In the genomic region with DNA sequence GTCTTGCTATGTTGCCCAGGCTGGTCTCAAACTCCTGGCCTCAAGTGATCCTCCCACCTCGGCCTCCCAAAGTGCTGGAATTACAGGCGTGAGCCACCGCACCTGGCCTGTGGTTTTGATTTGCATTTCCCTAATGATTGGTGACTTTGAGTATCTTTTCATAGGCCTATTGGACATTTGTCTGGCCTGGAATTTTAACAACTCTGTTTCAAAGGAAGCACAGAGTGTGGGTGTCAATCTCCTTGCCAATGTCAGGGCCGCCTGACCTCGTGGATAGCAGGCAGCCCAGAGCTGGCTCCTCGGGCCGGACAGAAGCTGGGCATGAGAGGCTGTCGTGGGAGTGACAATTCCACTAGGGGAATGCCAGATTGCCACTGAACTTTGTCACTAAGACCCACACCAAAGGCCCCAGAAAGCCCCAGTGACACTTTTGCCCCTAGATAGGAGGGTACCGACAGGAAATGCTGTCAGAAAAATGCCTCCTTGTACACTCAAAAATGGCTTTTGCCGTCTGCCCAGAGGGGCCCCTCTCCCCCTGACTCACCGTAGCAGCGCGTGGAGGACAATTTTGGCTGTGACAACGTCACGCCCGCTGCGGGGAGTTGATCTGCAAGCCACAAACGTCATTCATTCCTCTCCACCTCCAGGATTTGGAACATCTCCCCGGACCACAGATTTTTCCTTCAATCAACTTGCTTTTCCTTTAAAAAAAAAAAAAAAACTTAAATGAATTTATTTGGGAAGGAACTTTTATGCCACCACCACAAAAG, we compare ENCODE assay signal across 8 cellular contexts. TPM values are rescaled to one million over a fixed set of nuclear protein-coding genes. Genes with fewer than 3 reads are reported as not detected.
DNase-seq lines count a peak whose midpoint lies in the region; ATAC-seq and TF ChIP-seq lines count a peak whose summit lies in the region.

No MANE protein-coding gene starts in this region.

- H3K4me1 ChIP-seq in adipocyte (ENCODE audit: control insufficient read depth, insufficient read depth, low read length) (peaks cover 13% of the 10 kb centered on the region), thymus (ENCODE audit: control insufficient read depth, insufficient read depth, low read length) (peaks cover 33% of the 10 kb centered on the region)

- H3K27me3 ChIP-seq in adipocyte (replicated peaks; ENCODE audit: control insufficient read depth, insufficient read depth, low read length) (no peaks in the 10 kb centered on the region), thymus (ENCODE audit: control insufficient read depth, insufficient read depth) (no peaks in the 10 kb centered on the region)

- peak overlapping the region; percentile 89 for H3K27ac ChIP-seq in thymus (ENCODE audit: low read depth)

- peak overlapping the region; percentile 78 for H3K4me3 Mint-ChIP-seq in T-helper 1 cell treated with Interleukin-12 subunit alpha and Interleukin-12 subunit beta and Interleukin-4 antibody, amounts not matched to agents 30 μg/mL and 1 μg/mL, for 36 hours
- H3K4me3 Mint-ChIP-seq in nephron progenitor cell: no peak overlapping the region

- H3K36me3 Mint-ChIP-seq in T-helper 1 cell treated with Interleukin-12 subunit alpha and Interleukin-12 subunit beta and Interleukin-4 antibody, amounts not matched to agents 30 μg/mL and 1 μg/mL, for 36 hours (ENCODE audit: low read depth): peaks cover 4% of the 10 kb centered on the region
- H3K36me3 Mint-ChIP-seq in nephron progenitor cell (ENCODE audit: low read depth): no peaks in the 10 kb centered on the region

- WGBS in thymus: 42% methylated on average over 19 of the region's 19 CpGs

- DNase-seq in EH (ENCODE audit: low read depth): peak; percentile 73
- DNase-seq in adipocyte (ENCODE audit: low read depth): peak; percentile 61
- DNase-seq in nephron progenitor cell: no peak

- H3K27me3 Mint-ChIP-seq in T-helper 1 cell treated with Interleukin-12 subunit alpha and Interleukin-12 subunit beta and Interleukin-4 antibody, amounts not matched to agents 30 μg/mL and 1 μg/mL, for 36 hours (ENCODE audit: low read depth): no peaks in the 10 kb centered on the region
- H3K27me3 Mint-ChIP-seq in nephron progenitor cell (ENCODE audit: low read depth, poor library complexity): no peaks in the 10 kb centered on the region

- TF ChIP-seq CTCF in nephron progenitor cell (IDR thresholded peaks at IDR 0.05): no peak

- no peak overlapping the region for H3K9ac ChIP-seq in adipocyte (ENCODE audit: low read length)

- peak overlapping the region; percentile 100 for H3K27ac Mint-ChIP-seq in T-helper 1 cell treated with Interleukin-12 subunit alpha and Interleukin-12 subunit beta and Interleukin-4 antibody, amounts not matched to agents 30 μg/mL and 1 μg/mL, for 36 hours
- peak overlapping the region; percentile 59 for H3K27ac Mint-ChIP-seq in nephron progenitor cell

- no peaks in the 10 kb centered on the region for H3K9me3 Mint-ChIP-seq in T-helper 1 cell treated with Interleukin-12 subunit alpha and Interleukin-12 subunit beta and Interleukin-4 antibody, amounts not matched to agents 30 μg/mL and 1 μg/mL, for 36 hours
- no peaks in the 10 kb centered on the region for H3K9me3 Mint-ChIP-seq in nephron progenitor cell

- peaks cover 47% of the 10 kb centered on the region for H3K4me1 Mint-ChIP-seq in T-helper 1 cell treated with Interleukin-12 subunit alpha and Interleukin-12 subunit beta and Interleukin-4 antibody, amounts not matched to agents 30 μg/mL and 1 μg/mL, for 36 hours (ENCODE audit: low read depth)
- H3K4me1 Mint-ChIP-seq in nephron progenitor cell: peaks cover 39% of the 10 kb centered on the region

- ATAC-seq in HG03521 (IDR thresholded peaks at IDR 0.05; ENCODE audit: unreplicated experiment): no peak
- no peak for ATAC-seq in HG02973 (IDR thresholded peaks at IDR 0.05; ENCODE audit: unreplicated experiment)
- ATAC-seq in HG02938 (IDR thresholded peaks at IDR 0.05; ENCODE audit: unreplicated experiment): no peak

- H3K9me3 ChIP-seq in adipocyte (ENCODE audit: control insufficient read depth, low read length): no peaks in the 10 kb centered on the region
- no peaks in the 10 kb centered on the region for H3K9me3 ChIP-seq in thymus (ENCODE audit: control insufficient read depth)

- H3K4me3 ChIP-seq in adipocyte (ENCODE audit: low read length): peak overlapping the region; percentile 23
- H3K4me3 ChIP-seq in thymus (ENCODE audit: low read length): peak overlapping the region; percentile 10

- H3K36me3 ChIP-seq in adipocyte (ENCODE audit: control insufficient read depth, insufficient read depth, low read length, severe bottlenecking) (no peaks in the 10 kb centered on the region), thymus (ENCODE audit: control insufficient read depth, insufficient read depth) (no peaks in the 10 kb centered on the region)

RNA-seq across cellular contexts. Expression of a gene that starts 11.7 kb away (rescaled TPM):
- polyA plus RNA-seq in thymus: 38.7 TPM

RNA-seq across cellular contexts. Expression of a gene that starts 49.6 kb away (rescaled TPM):
- polyA plus RNA-seq in thymus: 197 TPM
